ENCODE assay signal across 7 cellular contexts in genomic region chr18:79680891-79681339, GRCh38. TPM values are rescaled to one million over a fixed set of nuclear protein-coding genes. Genes with fewer than 3 reads are reported as not detected.
DNase-seq lines count a peak whose midpoint lies in the region; TF ChIP-seq lines count a peak whose summit lies in the region.

No MANE protein-coding gene starts in this region.

- H3K79me2 ChIP-seq in smooth muscle cell (ENCODE audit: low read depth) = peaks cover 71% of the 10 kb centered on the region

- H3F3A ChIP-seq in smooth muscle cell (ENCODE audit: low read depth) = no peaks in the 10 kb centered on the region

- H3K9me3 Mint-ChIP-seq in HFFc6 = no peaks in the 10 kb centered on the region
- H3K9me3 Mint-ChIP-seq in activated CD4-positive, alpha-beta memory T cell treated with anti-CD3 and anti-CD28 coated beads, Interleukin-2, amount 10 ng/mL, durations not matched to agents 7 days and 5 days = peaks cover 2% of the 10 kb centered on the region

- CTCF ChIA-PET in activated CD4-positive, alpha-beta memory T cell treated with anti-CD3 and anti-CD28 coated beads, Interleukin-2, amount 10 ng/mL, durations not matched to agents 7 days and 5 days (lab: Charles Lee) = interaction anchor here (0.7 kb wide), 1 partner anchor 354 kb away, joined by 3 read pairs; no protein-coding TSS in a partner anchor

- H3K9ac ChIP-seq in iPS-15b (ENCODE audit: low read depth, low read length) (peak overlapping the region; percentile 41), smooth muscle cell (ENCODE audit: low read depth) (peak overlapping the region; percentile 98)

- POLR2A ChIA-PET in activated CD4-positive, alpha-beta memory T cell treated with anti-CD3 and anti-CD28 coated beads, Interleukin-2, amount 10 ng/mL, durations not matched to agents 7 days and 5 days (lab: Charles Lee) = interaction anchor here (0.7 to 3.5 kb wide), 10 partner anchors 8 to 428 kb away, joined by 3 to 16 read pairs (median 4); partner anchors contain the start of genes ADNP2, RBFA, SLC66A2 and TXNL4A

- WGBS in smooth muscle cell (ENCODE audit: low lambda C conversion rate) = 83% methylated on average over 20 of the region's 20 CpGs

- peaks cover 21% of the 10 kb centered on the region for H3K36me3 Mint-ChIP-seq in HFFc6 (ENCODE audit: low read depth)
- H3K36me3 Mint-ChIP-seq in activated CD4-positive, alpha-beta memory T cell treated with anti-CD3 and anti-CD28 coated beads, Interleukin-2, amount 10 ng/mL, durations not matched to agents 7 days and 5 days (ENCODE audit: low read depth) = peaks cover 50% of the 10 kb centered on the region

- peak overlapping the region; percentile 83 for H3K27ac Mint-ChIP-seq in HFFc6
- H3K27ac Mint-ChIP-seq in activated CD4-positive, alpha-beta memory T cell treated with anti-CD3 and anti-CD28 coated beads, Interleukin-2, amount 10 ng/mL, durations not matched to agents 7 days and 5 days = peak overlapping the region; percentile 89

- no peaks in the 10 kb centered on the region for H3K36me3 ChIP-seq in iPS-15b (ENCODE audit: control insufficient read depth, insufficient read depth, low read length)
- H3K36me3 ChIP-seq in smooth muscle cell (ENCODE audit: low read depth) = no peaks in the 10 kb centered on the region

- H3K4me3 Mint-ChIP-seq in HFFc6 = peak overlapping the region; percentile 94
- peak overlapping the region; percentile 82 for H3K4me3 Mint-ChIP-seq in activated CD4-positive, alpha-beta memory T cell treated with anti-CD3 and anti-CD28 coated beads, Interleukin-2, amount 10 ng/mL, durations not matched to agents 7 days and 5 days

- peaks cover 58% of the 10 kb centered on the region for H4K20me1 ChIP-seq in smooth muscle cell (ENCODE audit: low read depth)

- H3K4me1 Mint-ChIP-seq in HFFc6 (ENCODE audit: low read depth) = peaks cover 32% of the 10 kb centered on the region
- peaks cover 68% of the 10 kb centered on the region for H3K4me1 Mint-ChIP-seq in activated CD4-positive, alpha-beta memory T cell treated with anti-CD3 and anti-CD28 coated beads, Interleukin-2, amount 10 ng/mL, durations not matched to agents 7 days and 5 days

- peak overlapping the region; percentile 99 for H3K4me2 ChIP-seq in smooth muscle cell

- H3K9me3 ChIP-seq in iPS-15b (ENCODE audit: control insufficient read depth, insufficient read depth, low read length) = no peaks in the 10 kb centered on the region
- H3K9me3 ChIP-seq in smooth muscle cell (replicated peaks; ENCODE audit: low read depth) = no peaks in the 10 kb centered on the region

- no peaks in the 10 kb centered on the region for H3K27me3 ChIP-seq in iPS-15b (ENCODE audit: control insufficient read depth, insufficient read depth, low read length)
- no peaks in the 10 kb centered on the region for H3K27me3 ChIP-seq in smooth muscle cell (ENCODE audit: low read depth)

- H3K27ac ChIP-seq in smooth muscle cell (ENCODE audit: low read depth) = no peak overlapping the region

- TF ChIP-seq CTCF in HFFc6 (IDR thresholded peaks at IDR 0.05) (no peak), smooth muscle cell (IDR thresholded peaks at IDR 0.05; ENCODE audit: borderline replicate concordance, insufficient read depth, poor library complexity, severe bottlenecking) (no peak)

- DNase-seq in HFFc6 (no peak), smooth muscle cell (lab: John Stamatoyannopoulos, UW; ENCODE audit: unreplicated experiment) (no peak), SW480 (ENCODE audit: low spot score) (no peak), 8988T (no peak), NCI-H446 (lab: John Stamatoyannopoulos, UW) (no peak)
- no peak for DNase-seq in activated CD4-positive, alpha-beta memory T cell treated with anti-CD3 and anti-CD28 coated beads, Interleukin-2, amount 10 ng/mL, durations not matched to agents 7 days and 5 days

- H3K4me1 ChIP-seq in iPS-15b (ENCODE audit: control insufficient read depth, insufficient read depth, low read length) = peaks cover 3% of the 10 kb centered on the region
- peaks cover 8% of the 10 kb centered on the region for H3K4me1 ChIP-seq in smooth muscle cell (ENCODE audit: low read depth)

- no peaks in the 10 kb centered on the region for H3K27me3 Mint-ChIP-seq in HFFc6 (ENCODE audit: insufficient read depth)
- no peaks in the 10 kb centered on the region for H3K27me3 Mint-ChIP-seq in activated CD4-positive, alpha-beta memory T cell treated with anti-CD3 and anti-CD28 coated beads, Interleukin-2, amount 10 ng/mL, durations not matched to agents 7 days and 5 days

- no peak overlapping the region for H2AFZ ChIP-seq in smooth muscle cell (ENCODE audit: low read depth)

- peak overlapping the region; percentile 94 for H3K4me3 ChIP-seq in iPS-15b (ENCODE audit: low read depth, low read length)
- H3K4me3 ChIP-seq in smooth muscle cell = peak overlapping the region; percentile 94

RNA-seq across cellular contexts. Expression of gene CTDP1, which starts 1.3 kb away (rescaled TPM):
- 10 to 100 TPM; 15.6 to 18.2 (median 16.6) TPM for total RNA-seq in HFFc6 (2021; fragmentation: NEBNext Ultra II Directional; extraction: Animal tissue kit (Norgen Biotek cat#: 25700))
- 10 to 100 TPM; 34.8 to 38.0 TPM for total RNA-seq in activated CD4-positive, alpha-beta memory T cell treated with anti-CD3 and anti-CD28 coated beads, Interleukin-2, amount 10 ng/mL, durations not matched to agents 7 days and 5 days
- 7.7 and 14.1 TPM in 2 replicates for total RNA-seq in smooth muscle cell
- polyA plus RNA-seq in smooth muscle cell = 18.4 and 20.5 TPM in 2 replicates
